Comparison of ENCODE assay signal across 9 cellular contexts in genomic region chr20:20463933-20464374, GRCh38.
A peak's percentile ranks its signal among the peaks of the same experiment; 100 is the strongest.
DNase-seq lines count a peak whose midpoint lies in the region; ATAC-seq and FAIRE-seq lines count a peak whose summit lies in the region.
"Had no signal": no experiment of that assay in that cellular context is flagged by ENCODE, and none has a peak within 500 bp of the region (broad histone marks: within the 10 kb centered on the region; RNA-seq: fewer than 3 reads in every experiment).

No MANE protein-coding gene starts in this region.

- intact Hi-C loops in posterior cingulate gyrus (cut with DNase I): no loop called here

- peak; percentile 44 for ATAC-seq in HG03159 (IDR thresholded peaks at IDR 0.05; ENCODE audit: unreplicated experiment)
- ATAC-seq in HG03378 (IDR thresholded peaks at IDR 0.05; ENCODE audit: unreplicated experiment): no peak
- ATAC-seq in HG03439 (IDR thresholded peaks at IDR 0.05; ENCODE audit: unreplicated experiment): no peak
- ATAC-seq in GM21529 (IDR thresholded peaks at IDR 0.05; ENCODE audit: unreplicated experiment): no peak

- peak; percentile 82 for FAIRE-seq in GM19239 (lab: Jason Lieb, UNC)

- DNase-seq in GM19239 (ENCODE audit: insufficient read length, low spot score) (no peak), anterior cingulate cortex (lab: John Stamatoyannopoulos, UW) (peak in 39 of 58 donors; percentile 14 to 77 (median 47)), posterior cingulate gyrus (peak in 9 of 10 donors; percentile 36 to 93 (median 64))
- DNase-seq: erythroblast, NCI-H187 had no signal
